8 cellular contexts compared by ENCODE assay signal in the genomic region with DNA sequence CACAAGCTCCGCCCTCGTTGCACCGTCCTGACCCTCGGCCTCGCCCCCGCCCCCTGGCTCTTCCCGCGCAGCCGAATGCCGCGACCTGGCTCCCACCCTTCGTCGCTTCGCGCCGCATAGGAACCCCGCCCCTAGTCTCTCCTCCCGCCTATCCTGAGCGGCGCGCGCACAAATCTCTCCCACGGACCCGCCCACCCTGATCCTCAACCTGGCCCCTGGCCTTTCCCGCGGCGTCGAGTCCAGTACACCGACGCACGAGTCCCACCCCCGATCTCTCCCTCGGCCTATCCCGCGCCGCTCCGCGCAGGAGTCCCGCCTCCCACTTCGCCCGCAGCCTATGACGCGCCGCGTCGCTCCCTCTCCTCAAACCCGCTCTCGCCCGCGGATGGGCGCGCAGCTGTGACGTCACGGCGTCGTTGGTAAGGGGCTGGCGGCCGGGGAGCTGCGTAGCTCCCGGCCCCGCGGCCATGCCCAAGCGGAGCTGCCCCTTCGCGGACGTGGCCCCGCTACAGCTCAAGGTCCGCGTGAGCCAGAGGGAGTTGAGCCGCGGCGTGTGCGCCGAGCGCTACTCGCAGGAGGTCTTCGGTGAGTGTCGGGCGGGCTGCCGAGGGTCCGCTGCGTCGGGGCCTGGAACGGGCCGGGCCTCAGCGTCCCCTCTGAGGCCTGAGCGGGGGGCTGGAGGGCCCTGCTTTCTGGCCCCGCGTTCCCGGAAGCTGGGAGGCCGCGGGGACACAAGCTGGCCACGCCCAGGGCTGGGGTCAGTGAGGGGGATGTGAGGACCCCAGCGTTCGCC. TPM values are rescaled to one million over a fixed set of nuclear protein-coding genes. Genes with fewer than 3 reads are reported as not detected.
A peak's percentile ranks its signal among the peaks of the same experiment; 100 is the strongest.
DNase-seq lines count a peak whose midpoint lies in the region; ATAC-seq lines count a peak whose summit lies in the region.

A gene with protein sequence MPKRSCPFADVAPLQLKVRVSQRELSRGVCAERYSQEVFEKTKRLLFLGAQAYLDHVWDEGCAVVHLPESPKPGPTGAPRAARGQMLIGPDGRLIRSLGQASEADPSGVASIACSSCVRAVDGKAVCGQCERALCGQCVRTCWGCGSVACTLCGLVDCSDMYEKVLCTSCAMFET (plus strand): TSS at position 413 of the 793 bp plus-strand sequence. CDS start 55 bp downstream, at position 468.

- H3K36me3 ChIP-seq in effector memory CD4-positive, alpha-beta T cell (ENCODE audit: control insufficient read depth, insufficient read depth, low read length): peaks cover 23% of the 10 kb centered on the region

- peak; percentile 100 for DNase-seq in COLO668 (lab: John Stamatoyannopoulos, UW; ENCODE audit: unreplicated experiment)
- DNase-seq in HT1080 (ENCODE audit: low read depth): peak; percentile 100
- DNase-seq in NOMO-1 treated with DMSO at 0.1 percent for 48 hours (lab: John Stamatoyannopoulos, UW; ENCODE audit: unreplicated experiment): peak; percentile 100
- peak; percentile 99 for DNase-seq in activated CD8-positive, alpha-beta memory T cell treated with anti-CD3 and anti-CD28 coated beads for 4 hours (ENCODE audit: low read depth in 2 of 2)
- peak; percentile 98 to 99 (median 99) for DNase-seq in effector memory CD4-positive, alpha-beta T cell
- peak; percentile 100 for DNase-seq in lung microvascular endothelial cell (ENCODE audit: low read depth in 2 of 2)
- DNase-seq in stimulated activated CD4-positive, alpha-beta T cell treated with anti-CD3 and anti-CD28 coated beads, TNF-alpha, amount 100 ng/mL, for 48 hours (ENCODE audit: low read depth in 3 of 3): peak; percentile 99 to 100 (median 100)

- H3K4me3 ChIP-seq in effector memory CD4-positive, alpha-beta T cell (ENCODE audit: insufficient read depth, low read depth, low read length, poor library complexity, severe bottlenecking): peak within 1 kb of the TSS; percentile 90

- H3K9me3 ChIP-seq in effector memory CD4-positive, alpha-beta T cell (ENCODE audit: control insufficient read depth, low read length): no peaks in the 10 kb centered on the region

- no peaks in the 10 kb centered on the region for H3K27me3 ChIP-seq in effector memory CD4-positive, alpha-beta T cell (replicated peaks; ENCODE audit: control insufficient read depth, insufficient read depth, low read length, poor library complexity, severe bottlenecking)

- H3K4me1 ChIP-seq in effector memory CD4-positive, alpha-beta T cell (ENCODE audit: control insufficient read depth, insufficient read depth, low read length, poor library complexity, severe bottlenecking): peaks cover 22% of the 10 kb centered on the region

- H3K27ac ChIP-seq in effector memory CD4-positive, alpha-beta T cell (ENCODE audit: insufficient read depth, low read length, poor library complexity, severe bottlenecking): peak within 1 kb of the TSS; percentile 84

- peak; percentile 83 for ATAC-seq in GM21360 (IDR thresholded peaks at IDR 0.05; ENCODE audit: unreplicated experiment)

RNA-seq across cellular contexts. Expression of the gene that starts here (rescaled TPM):
- 139 and 242 TPM in 2 replicates for total RNA-seq in HT1080 (2014; rRNA removed; shearing (Covaris generic))
- polyA plus RNA-seq in HT1080 (2015; cell fraction: cytosol; rRNA removed): 135 and 182 TPM in 2 replicates
- polyA plus RNA-seq in HT1080 (2015; cell fraction: nucleus; rRNA removed): 60.2 and 66.7 TPM in 2 replicates
- total RNA-seq in lung microvascular endothelial cell: 77.4 and 82.3 TPM in 2 replicates

Comparison
In these comparisons a context has a peak if more than half of its experiments do, and no peak if none do; other contexts are left out.
1. Peak in every context shown above with its lines: DNase-seq, ATAC-seq, H3K4me3 ChIP-seq and H3K27ac ChIP-seq.